18 cellular contexts compared by ENCODE assay signal in genomic region chr3:59572106-59572505, GRCh38.
DNase-seq lines count a peak whose midpoint lies in the region; ATAC-seq, FAIRE-seq and TF ChIP-seq lines count a peak whose summit lies in the region.
"Had no signal": no experiment of that assay in that cellular context is flagged by ENCODE, and none has a peak within 500 bp of the region (broad histone marks: within the 10 kb centered on the region; RNA-seq: fewer than 3 reads in every experiment).

No MANE protein-coding gene starts in this region.

- no peaks in the 10 kb centered on the region for H3K9me3 ChIP-seq in heart right ventricle
- H3K9me3 ChIP-seq: Caco-2, SJSA1 had no signal

- WGBS in heart right ventricle, 2 donors = 92 to 95% methylated on average over 5 of the region's 5 CpGs

- H3K4me1 ChIP-seq in heart right ventricle = peaks cover 0 to 20% (median 0%) of the 10 kb centered on the region in 9 donors
- H3K4me1 ChIP-seq: Caco-2 had no signal

- no peak overlapping the region for H3K4me3 ChIP-seq in heart right ventricle
- H3K4me3 ChIP-seq: K562, SJSA1 had no signal

- no peaks in the 10 kb centered on the region for H3K27me3 ChIP-seq in heart right ventricle
- H3K27me3 ChIP-seq: SJSA1 had no signal

- no peak overlapping the region for H3K27ac ChIP-seq in heart right ventricle
- H3K27ac ChIP-seq: SJSA1 had no signal

- ATAC-seq in sciatic nerve (peak; percentile 47), heart right ventricle (no peak)
- ATAC-seq: K562 had no signal

- no peak for FAIRE-seq in urothelium cell line (lab: Jason Lieb, UNC)
- FAIRE-seq: K562 had no signal

- H3K36me3 ChIP-seq in heart right ventricle = no peaks in the 10 kb centered on the region
- H3K36me3 ChIP-seq: SJSA1 had no signal

- TF ChIP-seq CTCF in heart right ventricle (IDR thresholded peaks at IDR 0.05) = no peak

- DNase-seq in COLO829 (ENCODE audit: low spot score) (peak; percentile 62), SK-MEL-5 (ENCODE audit: low read depth, low spot score) (peak; percentile 5), fibroblast of peridontal ligament (ENCODE audit: extremely low read depth) (peak; percentile 19), sciatic nerve (ENCODE audit: low spot score) (no peak), urothelium cell line (ENCODE audit: low spot score) (no peak), COLO668 (lab: John Stamatoyannopoulos, UW; ENCODE audit: unreplicated experiment) (no peak), heart right ventricle (no peak), NCI-H748 treated with DMSO at 0.1 percent for 48 hours (lab: John Stamatoyannopoulos, UW) (no peak)
- DNase-seq: AML-193, Caco-2, HCEC 1CT, NCI-H1417 treated with DMSO at 0.1 percent for 48 hours, NCI-H1930, NCI-H2171 treated with DMSO at 0.1 percent for 48 hours, NCI-H446 treated with DMSO at 0.1 percent for 48 hours, OCI-M1 had no signal

- intact Hi-C loops in sciatic nerve (cut with DNase I) = no loop called here
- intact Hi-C loops in heart right ventricle (cut with DNase I) = loop anchor here in 8 of 10 donors (5.0 to 10.0 kb wide), 4 partner anchors 257 to 357 kb away; no protein-coding TSS in a partner anchor

- in situ Hi-C loops in SK-MEL-5 (cut with HindIII; ENCODE audit: low pct_unique_long_range_greater_than_20kb, low sequenced_read_pairs) = no loop called here

Comparison
In these comparisons a context has a peak if more than half of its experiments do, and no peak if none do; other contexts are left out.
1. DNase-seq: peak in COLO829 (single experiment), SK-MEL-5 (single experiment) and fibroblast of peridontal ligament (single experiment); none in sciatic nerve (single experiment), urothelium cell line (single experiment), COLO668 (single experiment), heart right ventricle (0 of 2) and NCI-H748 treated with DMSO at 0.1 percent for 48 hours (single experiment).